Comparison of ENCODE assay signal across 21 cellular contexts in genomic region chr7:100929811-100930174, GRCh38. TPM values are rescaled to one million over a fixed set of nuclear protein-coding genes. Genes with fewer than 3 reads are reported as not detected.
"Had no signal": no experiment of that assay in that cellular context is flagged by ENCODE, and none has a peak within 500 bp of the region (broad histone marks: within the 10 kb centered on the region; RNA-seq: fewer than 3 reads in every experiment).

No MANE protein-coding gene starts in this region.

- H3K27me3 ChIP-seq: breast epithelium had no signal

- H3K4me1 ChIP-seq: breast epithelium had no signal

- H3K36me3 Mint-ChIP-seq: activated naive CD8-positive, alpha-beta T cell had no signal

- H3K4me3 ChIP-seq: breast epithelium, thoracic aorta had no signal

- H3K4me3 Mint-ChIP-seq: activated naive CD8-positive, alpha-beta T cell; memory B cell; nephron; stimulated activated naive CD8-positive, alpha-beta T cell treated with anti-CD3 and anti-CD28 coated beads, Interleukin-15, amount 100 ng/mL, for 72 hours had no signal

- H3K27ac ChIP-seq: thoracic aorta had no signal

- DNase-seq: activated CD4-positive, alpha-beta T cell treated with anti-CD3 and anti-CD28 coated beads for 1 hour; activated CD4-positive, alpha-beta T cell treated with anti-CD3 and anti-CD28 coated beads, Interleukin-2, amount 50 U/mL, for 48 hours; activated gamma-delta T cell; activated T-cell treated with anti-CD3 and anti-CD28 coated beads, Interleukin-2, amount 50 U/mL, for 48 hours; anterior cingulate cortex; dermis blood vessel endothelial cell; glutamatergic neuron; retina; stimulated activated CD4-positive, alpha-beta T cell treated with anti-CD3 and anti-CD28 coated beads, Interleukin-4, amount 100 ng/mL, for 4 hours; stimulated activated naive CD8-positive, alpha-beta T cell treated with anti-CD3 and anti-CD28 coated beads, Interleukin-15, amount 100 ng/mL, for 72 hours; SW 1271 had no signal

- H3K4me1 Mint-ChIP-seq: nephron; stimulated activated naive CD8-positive, alpha-beta T cell treated with anti-CD3 and anti-CD28 coated beads, Interleukin-15, amount 100 ng/mL, for 72 hours had no signal

- H3K36me3 ChIP-seq: breast epithelium, thoracic aorta had no signal

- H3K9me3 ChIP-seq: thoracic aorta had no signal

- H3K27ac Mint-ChIP-seq: activated naive CD8-positive, alpha-beta T cell; memory B cell; nephron; stimulated activated naive CD8-positive, alpha-beta T cell treated with anti-CD3 and anti-CD28 coated beads, Interleukin-15, amount 100 ng/mL, for 72 hours had no signal

- ATAC-seq: esophagus mucosa; left lobe of liver; stimulated activated naive CD8-positive, alpha-beta T cell treated with anti-CD3 and anti-CD28 coated beads, Interleukin-15, amount 100 ng/mL, for 72 hours had no signal

RNA-seq across cellular contexts. Expression of gene MUC3A, which starts 19.5 kb away (rescaled TPM):
- total RNA-seq: dermis blood vessel endothelial cell, fibroblast of villous mesenchyme, osteocyte, skeletal muscle tissue had no signal

RNA-seq across cellular contexts. Expression of gene ACHE, which starts 34.1 kb away (rescaled TPM):
- total RNA-seq: fibroblast of villous mesenchyme had no signal

RNA-seq across cellular contexts. Expression of gene MUC12, which starts 39.6 kb away (rescaled TPM):
- total RNA-seq: dermis blood vessel endothelial cell, fibroblast of villous mesenchyme, osteocyte, skeletal muscle tissue, thoracic aorta had no signal
